Comparison of ENCODE assay signal across 9 cellular contexts in the genomic region with DNA sequence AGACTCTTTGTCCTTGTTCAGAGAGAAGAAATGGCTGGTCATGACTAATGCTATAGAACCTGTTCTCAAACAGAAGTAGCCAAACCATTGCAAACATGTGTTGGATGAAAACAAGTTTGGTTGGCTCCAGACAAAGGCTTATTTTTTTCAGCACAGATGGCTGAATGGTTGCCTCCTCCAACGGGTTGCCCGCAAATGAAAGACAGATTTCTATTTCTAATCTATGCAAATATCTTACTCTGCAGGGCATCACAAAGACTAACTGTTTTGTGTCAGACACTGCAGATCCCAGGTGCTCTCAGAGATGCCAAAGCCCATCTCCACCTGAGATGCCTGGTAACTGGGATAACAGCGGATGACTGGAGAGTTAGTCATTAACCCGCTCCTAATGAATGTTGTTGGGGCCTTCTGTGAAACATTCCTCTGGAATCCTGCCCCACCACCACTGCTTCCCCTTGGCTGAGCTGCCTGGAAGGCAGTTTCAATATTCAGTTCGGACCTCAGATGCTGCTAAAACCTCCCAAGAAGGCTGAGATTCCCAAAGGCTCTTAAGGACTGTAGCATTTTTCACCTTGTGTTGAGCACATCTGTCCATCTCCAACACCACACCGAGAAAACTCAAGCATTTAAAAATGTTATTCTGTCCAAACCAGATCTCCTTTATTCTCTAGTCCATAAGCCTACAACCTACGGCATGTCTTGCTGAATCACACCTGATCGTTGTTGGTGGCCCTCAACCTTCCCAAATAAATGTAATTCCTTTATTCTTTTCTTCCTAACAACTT.
DNase-seq lines count a peak whose midpoint lies in the region; ATAC-seq and TF ChIP-seq lines count a peak whose summit lies in the region.
"Had no signal": no experiment of that assay in that cellular context is flagged by ENCODE, and none has a peak within 500 bp of the region (broad histone marks: within the 10 kb centered on the region; RNA-seq: fewer than 3 reads in every experiment).

No MANE protein-coding gene starts in this region.

- peak overlapping the region; percentile 9; the same call in 1 of the 2 replicates for H2AFZ ChIP-seq in PC-3 (ENCODE audit: low read length)

- peaks cover 19% of the 10 kb centered on the region for H3F3A ChIP-seq in PC-3 (ENCODE audit: low read length, unreplicated experiment)

- H3K79me2 ChIP-seq in PC-3 (ENCODE audit: low read length) = peaks cover 48% of the 10 kb centered on the region

- H3K4me3 ChIP-seq in PC-3 (ENCODE audit: low read length) (peak overlapping the region; percentile 59), rectal smooth muscle tissue (ENCODE audit: low read length) (no peak overlapping the region), BE2C (ENCODE audit: low read depth, low read length) (no peak overlapping the region)
- H3K4me3 ChIP-seq: K562 had no signal

- H3K4me2 ChIP-seq in PC-3 (ENCODE audit: low read length) = peak overlapping the region; percentile 79

- H3K36me3 ChIP-seq in ES-I3 (ENCODE audit: insufficient read depth, low read length) (peaks cover 3% of the 10 kb centered on the region; the same call in 1 of the 2 replicates), PC-3 (ENCODE audit: low read depth, low read length) (no peaks in the 10 kb centered on the region), rectal smooth muscle tissue (ENCODE audit: control insufficient read depth, insufficient read depth, low read length) (no peaks in the 10 kb centered on the region), BE2C (no peaks in the 10 kb centered on the region)

- CTCF ChIA-PET in PC-3 (lab: Charles Lee) = interaction anchor here (0.6 kb wide), 1 partner anchor 233 kb away, joined by 3 read pairs; no protein-coding TSS in a partner anchor

- peak overlapping the region; percentile 95 for H3K27ac ChIP-seq in PC-3 (ENCODE audit: low read length)
- peak overlapping the region; percentile 33 for H3K27ac ChIP-seq in rectal smooth muscle tissue (ENCODE audit: low read depth, low read length)

- TF ChIP-seq CTCF in PC-3 (conservative IDR thresholded peaks at IDR 0.05; ENCODE audit: low read depth, low read length) (no peak), BE2C (IDR thresholded peaks at IDR 0.05; ENCODE audit: low read depth, low read length) (no peak)

- DNase-seq in PC-3 (peak; percentile 99), fibroblast of peridontal ligament (ENCODE audit: extremely low read depth) (peak; percentile 90), NCI-H1092 treated with DMSO at 0.1 percent for 48 hours (lab: John Stamatoyannopoulos, UW) (no peak), BE2C (no peak)

- POLR2A ChIA-PET in PC-3 (lab: Charles Lee; ENCODE audit: unreplicated experiment) = interaction anchor here (0.6 to 0.7 kb wide), 2 partner anchors 102 to 385 kb away, joined by 3 to 5 read pairs; no protein-coding TSS in a partner anchor

- H3K4me1 ChIP-seq in ES-I3 (ENCODE audit: insufficient read depth, low read length) = peaks cover 45% of the 10 kb centered on the region
- peaks cover 48% of the 10 kb centered on the region for H3K4me1 ChIP-seq in PC-3 (ENCODE audit: insufficient read depth, low read length)
- peaks cover 15% of the 10 kb centered on the region for H3K4me1 ChIP-seq in rectal smooth muscle tissue (ENCODE audit: control insufficient read depth, insufficient read depth, low read length)
- no peaks in the 10 kb centered on the region for H3K4me1 ChIP-seq in BE2C

- no peaks in the 10 kb centered on the region for H4K20me1 ChIP-seq in PC-3 (ENCODE audit: low read length)

- H3K9me2 ChIP-seq in PC-3 (replicated peaks; ENCODE audit: low read length) = no peaks in the 10 kb centered on the region

- BruUV-seq in PC-3 (replicated peaks; lab: Mats Ljungman, UMichigan) = no TSS peak

- H3K9ac ChIP-seq in ES-I3 (ENCODE audit: low read depth, low read length) = peak overlapping the region; percentile 23
- H3K9ac ChIP-seq in PC-3 (ENCODE audit: low read length) = peak overlapping the region; percentile 68
- H3K9ac ChIP-seq in rectal smooth muscle tissue (ENCODE audit: low read length) = no peak overlapping the region

- intact Hi-C loops in PC-3 (cut with micrococcal nuclease) = loop anchor here (1.0 to 5.0 kb wide), 7 partner anchors 20 to 140 kb away; no protein-coding TSS in a partner anchor

- ATAC-seq in HG02763 (IDR thresholded peaks at IDR 0.05; ENCODE audit: unreplicated experiment) (peak; percentile 67), PC-3 (peak; percentile 86), GM18861 (IDR thresholded peaks at IDR 0.05; ENCODE audit: unreplicated experiment) (no peak)
- ATAC-seq: K562 had no signal

- H3K9me3 ChIP-seq in ES-I3 (ENCODE audit: control insufficient read depth, insufficient read depth, low read length) (no peaks in the 10 kb centered on the region), PC-3 (ENCODE audit: low read length) (no peaks in the 10 kb centered on the region), BE2C (no peaks in the 10 kb centered on the region)

- no peaks in the 10 kb centered on the region for H3K27me3 ChIP-seq in PC-3 (ENCODE audit: low read length)
- no peaks in the 10 kb centered on the region for H3K27me3 ChIP-seq in rectal smooth muscle tissue (ENCODE audit: control insufficient read depth, insufficient read depth, low read length)
- H3K27me3 ChIP-seq in BE2C = peaks cover 13% of the 10 kb centered on the region

Comparison
In these comparisons a context has a peak if more than half of its experiments do, and no peak if none do; other contexts are left out.
1. DNase-seq: peak in PC-3 (single experiment) and fibroblast of peridontal ligament (single experiment); none in NCI-H1092 treated with DMSO at 0.1 percent for 48 hours (single experiment) and BE2C (single experiment).